8 cellular contexts compared by ENCODE assay signal in the genomic region with DNA sequence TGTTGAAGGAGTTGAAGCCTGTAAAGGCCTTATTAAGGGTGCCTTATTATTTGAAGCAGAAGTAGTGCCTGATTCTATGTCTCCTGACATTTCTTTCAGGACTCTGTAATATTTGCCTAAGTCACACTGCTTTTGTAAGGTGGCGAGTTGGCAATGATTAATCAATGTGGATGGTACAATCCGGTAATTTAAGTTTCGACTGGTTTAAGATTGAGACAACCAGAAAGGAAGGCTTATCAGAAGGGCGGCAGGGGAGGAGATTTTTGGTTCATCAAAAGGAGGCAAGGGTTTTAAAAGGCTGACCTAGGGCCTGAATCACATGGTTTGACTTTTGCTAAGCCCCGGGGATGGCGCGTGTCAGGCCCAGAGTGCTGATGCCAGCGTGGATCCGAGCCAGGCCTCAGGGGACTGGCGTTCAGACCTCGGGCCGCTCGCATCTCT. TPM values are rescaled to one million over a fixed set of nuclear protein-coding genes. Genes with fewer than 3 reads are reported as not detected.
DNase-seq lines count a peak whose midpoint lies in the region; ATAC-seq lines count a peak whose summit lies in the region.

No MANE protein-coding gene starts in this region.

- peaks cover 41 to 42% of the 10 kb centered on the region in 2 donors for H3K4me1 Mint-ChIP-seq in effector memory CD8-positive, alpha-beta T cell (ENCODE audit: low read depth in 2 of 2)

- H3K9ac ChIP-seq in BLaER1 treated with 17β-estradiol and CSF1 and Interleukin-3, amounts not matched to agents 10 nM and 100 nM: peak overlapping the region; percentile 83 to 98 (median 90)

- peak overlapping the region; percentile 99 for H3K27ac Mint-ChIP-seq in effector memory CD8-positive, alpha-beta T cell

- H3K36me3 ChIP-seq in BLaER1 treated with 17β-estradiol and CSF1 and Interleukin-3, amounts not matched to agents 10 nM and 100 nM: peaks cover 0 to 6% (median 0%) of the 10 kb centered on the region in 11 experiments; a peak in 1 of 22 replicates
- no peaks in the 10 kb centered on the region; the same call in 1 of the 2 replicates for H3K36me3 ChIP-seq in MG63
- H3K36me3 ChIP-seq in neuron (ENCODE audit: insufficient read depth, low read length): no peaks in the 10 kb centered on the region

- H3K4me3 Mint-ChIP-seq in effector memory CD8-positive, alpha-beta T cell: peak overlapping the region; percentile 95 to 98

- H3K9me3 Mint-ChIP-seq in effector memory CD8-positive, alpha-beta T cell: no peaks in the 10 kb centered on the region

- ATAC-seq in effector memory CD8-positive, alpha-beta T cell (replicated peaks): no peak
- ATAC-seq in GM19035 (IDR thresholded peaks at IDR 0.05; ENCODE audit: unreplicated experiment) (no peak), HG02642 (IDR thresholded peaks at IDR 0.05; ENCODE audit: poor library complexity, unreplicated experiment) (no peak), HG03045 (IDR thresholded peaks at IDR 0.05; ENCODE audit: unreplicated experiment) (no peak)

- H3K4me2 ChIP-seq in BLaER1 treated with 17β-estradiol and CSF1 and Interleukin-3, amounts not matched to agents 10 nM and 100 nM: peak overlapping the region; percentile 63 to 93 (median 86)

- no peaks in the 10 kb centered on the region for H3K27me3 ChIP-seq in BLaER1 treated with 17β-estradiol and CSF1 and Interleukin-3, amounts not matched to agents 10 nM and 100 nM
- H3K27me3 ChIP-seq in MG63: no peaks in the 10 kb centered on the region
- H3K27me3 ChIP-seq in neuron (ENCODE audit: insufficient read depth, low read length): no peaks in the 10 kb centered on the region

- H4K20me1 ChIP-seq in BLaER1 treated with 17β-estradiol and CSF1 and Interleukin-3, amounts not matched to agents 10 nM and 100 nM: peaks cover 0 to 12% (median 0%) of the 10 kb centered on the region in 11 experiments; a peak in 3 of 22 replicates

- 0 out of 22 replicates have a peak, but pooled peaks cover 0 to 1% (median 0%) of the 10 kb centered on the region in 11 experiments for H3K9me3 ChIP-seq in BLaER1 treated with 17β-estradiol and CSF1 and Interleukin-3, amounts not matched to agents 10 nM and 100 nM (replicated peaks in 1 of 11)
- H3K9me3 ChIP-seq in MG63 (no peaks in the 10 kb centered on the region), neuron (ENCODE audit: low read length) (no peaks in the 10 kb centered on the region)

- peak overlapping the region; percentile 86 for H2AFZ ChIP-seq in neuron (ENCODE audit: low read depth, low read length)

- H3K4me1 ChIP-seq in BLaER1 treated with 17β-estradiol and CSF1 and Interleukin-3, amounts not matched to agents 10 nM and 100 nM: peaks cover 30 to 58% (median 44%) of the 10 kb centered on the region in 10 experiments
- peaks cover 13% of the 10 kb centered on the region for H3K4me1 ChIP-seq in neuron (ENCODE audit: insufficient read depth, low read length)

- peaks cover 11% of the 10 kb centered on the region for H3K36me3 Mint-ChIP-seq in effector memory CD8-positive, alpha-beta T cell (ENCODE audit: insufficient read depth)

- peak overlapping the region; percentile 73 to 96 (median 82) for H3K4me3 ChIP-seq in BLaER1 treated with 17β-estradiol and CSF1 and Interleukin-3, amounts not matched to agents 10 nM and 100 nM
- H3K4me3 ChIP-seq in MG63: peak overlapping the region; percentile 88
- H3K4me3 ChIP-seq in neuron (ENCODE audit: low read length): peak overlapping the region; percentile 67

- H3K27ac ChIP-seq in BLaER1 treated with 17β-estradiol and CSF1 and Interleukin-3, amounts not matched to agents 10 nM and 100 nM: peak overlapping the region; percentile 85 to 99 (median 92)

- peaks cover under 1 to 2% of the 10 kb centered on the region in 2 donors for H3K27me3 Mint-ChIP-seq in effector memory CD8-positive, alpha-beta T cell

- no peak for DNase-seq in MG63
- no peak for DNase-seq in effector memory CD8-positive, alpha-beta T cell
- no peak for DNase-seq in NCI-H1417 treated with DMSO at 0.1 percent for 48 hours (lab: John Stamatoyannopoulos, UW)

RNA-seq across cellular contexts. Expression of a gene that starts 0.8 kb away (rescaled TPM):
- total RNA-seq in MG63 (2014; rRNA removed; shearing (Covaris generic); ENCODE audit: low replicate concordance): 56.9 and 72.6 TPM in 2 replicates

RNA-seq across cellular contexts. Expression of a gene that starts 19.8 kb away (rescaled TPM):
- not detected in 2 replicates for total RNA-seq in MG63 (2014; rRNA removed; shearing (Covaris generic); ENCODE audit: low replicate concordance)

RNA-seq across cellular contexts. Expression of a gene that starts 59.9 kb away (rescaled TPM):
- 53.3 and 86.3 TPM in 2 replicates for total RNA-seq in MG63 (2014; rRNA removed; shearing (Covaris generic); ENCODE audit: low replicate concordance)
